In genomic region chr2:190781604-190782198, GRCh38 we compare ENCODE assay signal across 1 cellular context.
TF ChIP-seq lines count a peak whose summit lies in the region.

No MANE protein-coding gene starts in this region.

TF ChIP-seq in WTC11, 78 proteins besides CTCF, POLR2A, EP300 and RAD21 (continued from another document):
- TF ChIP-seq ZBTB43 (CRISPR knock-in tag; IDR thresholded peaks at IDR 0.05) (no peak), MYBL2 (CRISPR knock-in tag; IDR thresholded peaks at IDR 0.05) (no peak)
